14 cellular contexts compared by ENCODE assay signal in genomic region chr16:70729292-70729691, GRCh38. TPM values are rescaled to one million over a fixed set of nuclear protein-coding genes. Genes with fewer than 3 reads are reported as not detected.
DNase-seq lines count a peak whose midpoint lies in the region; ATAC-seq and TF ChIP-seq lines count a peak whose summit lies in the region.
"Had no signal": no experiment of that assay in that cellular context is flagged by ENCODE, and none has a peak within 500 bp of the region (broad histone marks: within the 10 kb centered on the region; RNA-seq: fewer than 3 reads in every experiment).

No MANE protein-coding gene starts in this region.

- H3K4me3 ChIP-seq in right cardiac atrium (ENCODE audit: low read length) (no peak overlapping the region), right atrium auricular region (no peak overlapping the region), IMR-90 (ENCODE audit: insufficient read depth, low read depth, low read length) (no peak overlapping the region), testis (no peak overlapping the region)
- H3K4me3 ChIP-seq: Peyer's patch had no signal

- H3K23ac ChIP-seq in IMR-90 (ENCODE audit: low read depth, low read length) = no peak overlapping the region

- peaks cover 4% of the 10 kb centered on the region for H3K4me1 ChIP-seq in right cardiac atrium (ENCODE audit: control insufficient read depth, insufficient read depth, low read length)
- H3K4me1 ChIP-seq in right atrium auricular region = peaks cover 0 to 52% of the 10 kb centered on the region in 2 donors
- peaks cover 13% of the 10 kb centered on the region for H3K4me1 ChIP-seq in IMR-90 (ENCODE audit: control insufficient read depth, insufficient read depth, low read length)
- H3K4me1 ChIP-seq in testis = peaks cover 18% of the 10 kb centered on the region

- TF ChIP-seq POLR2A in IMR-90 (IDR thresholded peaks at IDR 0.05; ENCODE audit: low read depth, low read length) (no peak), testis (IDR thresholded peaks at IDR 0.05) (no peak)

- H3K27ac ChIP-seq in right cardiac atrium (ENCODE audit: low read length) = no peak overlapping the region
- H3K27ac ChIP-seq in right atrium auricular region = no peak overlapping the region
- H3K27ac ChIP-seq in IMR-90 (ENCODE audit: insufficient read depth, low read length) = no peak overlapping the region
- no peak overlapping the region for H3K27ac ChIP-seq in testis
- H3K27ac ChIP-seq: Peyer's patch had no signal

- no peaks in the 10 kb centered on the region for H3K27me3 ChIP-seq in right cardiac atrium (ENCODE audit: control insufficient read depth, insufficient read depth)
- H3K27me3 ChIP-seq in right atrium auricular region = no peaks in the 10 kb centered on the region
- no peaks in the 10 kb centered on the region for H3K27me3 ChIP-seq in IMR-90 (ENCODE audit: control insufficient read depth, insufficient read depth, low read length)
- H3K27me3 ChIP-seq in testis = no peaks in the 10 kb centered on the region
- H3K27me3 ChIP-seq: Peyer's patch had no signal

- peaks cover 0 to 19% of the 10 kb centered on the region in 2 experiments; a peak in 3 of 4 replicates for H3K79me1 ChIP-seq in IMR-90 (ENCODE audit: low read depth in 1 of 2, low read length in 2 of 2)

- H4K5ac ChIP-seq in IMR-90 (ENCODE audit: low read depth, low read length) = no peak overlapping the region

- peak overlapping the region; percentile 18 for H2AFZ ChIP-seq in IMR-90 (replicated peaks; ENCODE audit: low read length, poor library complexity)

- H3K36me3 Mint-ChIP-seq in glutamatergic neuron (ENCODE audit: unreplicated experiment) (peaks cover 9% of the 10 kb centered on the region), progenitor cell of endocrine pancreas (ENCODE audit: insufficient read depth) (peaks cover 3% of the 10 kb centered on the region)

- H2BK5ac ChIP-seq in IMR-90 (ENCODE audit: low read depth, low read length, poor library complexity, severe bottlenecking) = no peak overlapping the region

- no peaks in the 10 kb centered on the region for H3K9me1 ChIP-seq in IMR-90 (ENCODE audit: insufficient read depth, low read length)

- TF ChIP-seq CTCF in right atrium auricular region (IDR thresholded peaks at IDR 0.05) = no peak
- TF ChIP-seq CTCF in IMR-90 (conservative IDR thresholded peaks at IDR 0.05; ENCODE audit: low read depth, low read length) = no peak
- no peak for TF ChIP-seq CTCF in glutamatergic neuron (IDR thresholded peaks at IDR 0.05; ENCODE audit: partially characterized antibody, unreplicated experiment)
- TF ChIP-seq CTCF in progenitor cell of endocrine pancreas (IDR thresholded peaks at IDR 0.05; ENCODE audit: unreplicated experiment) = no peak
- TF ChIP-seq CTCF in testis (IDR thresholded peaks at IDR 0.05) = no peak

- H3K9me3 Mint-ChIP-seq in glutamatergic neuron (ENCODE audit: unreplicated experiment) (peaks cover 8% of the 10 kb centered on the region), progenitor cell of endocrine pancreas (ENCODE audit: low read depth) (no peaks in the 10 kb centered on the region)
- H3K9me3 Mint-ChIP-seq: CD4-positive, alpha-beta memory T cell had no signal

- no peak overlapping the region for H2BK20ac ChIP-seq in IMR-90 (ENCODE audit: low read depth, low read length)

- no peak for ATAC-seq in right cardiac atrium
- ATAC-seq in IMR-90 (ENCODE audit: low read depth) = no peak
- ATAC-seq in GM18909 (IDR thresholded peaks at IDR 0.05; ENCODE audit: poor library complexity, unreplicated experiment) = no peak

- no peak overlapping the region for H3K56ac ChIP-seq in IMR-90 (ENCODE audit: extremely low read depth, insufficient read depth, low read length)

- no peak overlapping the region for H2BK15ac ChIP-seq in IMR-90 (ENCODE audit: low read depth, low read length)

- H3K4ac ChIP-seq in IMR-90 (ENCODE audit: low read depth, low read length) = no peak overlapping the region

- H3K18ac ChIP-seq in IMR-90 (ENCODE audit: low read depth, low read length) = no peak overlapping the region

- TF ChIP-seq RAD21 in IMR-90 (IDR thresholded peaks at IDR 0.05; ENCODE audit: low read length) = no peak

- H3K27me3 Mint-ChIP-seq in glutamatergic neuron (ENCODE audit: unreplicated experiment) (no peaks in the 10 kb centered on the region), progenitor cell of endocrine pancreas (no peaks in the 10 kb centered on the region)
- H3K27me3 Mint-ChIP-seq: CD4-positive, alpha-beta memory T cell had no signal

- H2AK9ac ChIP-seq in IMR-90 (replicated peaks; ENCODE audit: low read depth, low read length, poor library complexity) = no peak overlapping the region

- no peak overlapping the region for H2AK5ac ChIP-seq in IMR-90 (ENCODE audit: low read depth, low read length)

- no peak overlapping the region for H3K4me2 ChIP-seq in IMR-90 (ENCODE audit: low read depth, low read length)

- H3K14ac ChIP-seq in IMR-90 (replicated peaks; ENCODE audit: low read depth, low read length) = no peak overlapping the region

- intact Hi-C loops in right cardiac atrium (cut with DNase I) = no loop called here
- intact Hi-C loops in IMR-90 (cut with micrococcal nuclease) = no loop called here
- intact Hi-C loops in testis (cut with DNase I; ENCODE audit: low total_unique reads) = no loop called here

- H3K36me3 ChIP-seq in right atrium auricular region (peaks cover 4% of the 10 kb centered on the region), IMR-90 (ENCODE audit: control insufficient read depth, insufficient read depth, low read length) (peaks cover 12% of the 10 kb centered on the region; the same call in 1 of the 2 replicates), testis (ENCODE audit: low read depth, missing control alignments) (no peaks in the 10 kb centered on the region)

- POLR2A ChIA-PET in IMR-90 (lab: Charles Lee; ENCODE audit: unreplicated experiment) = no interaction called here

- no peak overlapping the region for H3K4me3 Mint-ChIP-seq in glutamatergic neuron (ENCODE audit: unreplicated experiment)
- no peak overlapping the region for H3K4me3 Mint-ChIP-seq in progenitor cell of endocrine pancreas (ENCODE audit: low read depth)

- no peaks in the 10 kb centered on the region for H4K20me1 ChIP-seq in IMR-90 (ENCODE audit: insufficient read depth, low read length)

- DNase-seq in right cardiac atrium (peak in 2 of 3 donors; percentile 28 to 41), right atrium auricular region (ENCODE audit: low spot score) (no peak), IMR-90 (no peak), glutamatergic neuron (no peak), progenitor cell of endocrine pancreas (ENCODE audit: low spot score, unreplicated experiment) (no peak), testis (no peak), SW 1271 (lab: John Stamatoyannopoulos, UW) (no peak)
- DNase-seq: CD4-positive, alpha-beta memory T cell; GOT3; Kasumi-1; NCI-H1417; NCI-H2081 treated with DMSO at 0.1 percent for 48 hours; Peyer's patch had no signal

- no peaks in the 10 kb centered on the region for H3K9me3 ChIP-seq in right cardiac atrium (ENCODE audit: control insufficient read depth, low read length)
- H3K9me3 ChIP-seq in right atrium auricular region = no peaks in the 10 kb centered on the region
- no peaks in the 10 kb centered on the region for H3K9me3 ChIP-seq in IMR-90 (ENCODE audit: control insufficient read depth, insufficient read depth, low read length)
- H3K9me3 ChIP-seq in testis = no peaks in the 10 kb centered on the region
- H3K9me3 ChIP-seq: Peyer's patch had no signal

- no peak overlapping the region for H2BK120ac ChIP-seq in IMR-90 (ENCODE audit: low read depth, low read length)

- no peak overlapping the region for H4K91ac ChIP-seq in IMR-90 (ENCODE audit: insufficient read depth, low read depth, low read length)

- 98% methylated on average over 8 of the region's 8 CpGs for WGBS in right cardiac atrium
- 100% methylated on average over 5 of the region's 8 CpGs; no CpG with 5 or more reads in 1 of the 2 experiments for WGBS in IMR-90 (ENCODE audit: extremely low coverage in 2 of 2, insufficient read length in 1 of 2), 2 experiments
- 94 to 95% methylated on average over 8 of the region's 8 CpGs for WGBS in testis, 2 donors

- H3K9ac ChIP-seq in IMR-90 (ENCODE audit: low read depth, low read length) = no peak overlapping the region

- no TSS peak for BruUV-seq in IMR-90 (replicated peaks; lab: Mats Ljungman, UMichigan)

- H4K8ac ChIP-seq in IMR-90 (ENCODE audit: low read depth in 2 of 2, low read length in 2 of 2) = no peak overlapping the region

- CTCF ChIA-PET in IMR-90 (lab: Yijun Ruan, JAX) = no interaction called here

- in situ Hi-C loops in IMR-90 (cut with MboI; ENCODE audit: low sequenced_read_pairs) = no loop called here

- H3K27ac Mint-ChIP-seq in glutamatergic neuron (ENCODE audit: unreplicated experiment) = peak overlapping the region; percentile 60
- peak overlapping the region; percentile 53 for H3K27ac Mint-ChIP-seq in progenitor cell of endocrine pancreas

- H3K4me1 Mint-ChIP-seq in glutamatergic neuron (ENCODE audit: low read depth, unreplicated experiment) (peaks cover 20% of the 10 kb centered on the region), progenitor cell of endocrine pancreas (ENCODE audit: low read depth) (peaks cover 10% of the 10 kb centered on the region)

- dilution Hi-C loops in IMR-90 (cut with HindIII; ENCODE audit: low sequenced_read_pairs, unreplicated experiment) = no loop called here

TF ChIP-seq in IMR-90, 13 proteins besides CTCF, POLR2A, EP300 and RAD21:
- TF ChIP-seq SMC3 (IDR thresholded peaks at IDR 0.05; ENCODE audit: low read depth, low read length) = no peak
- no peak for TF ChIP-seq MAZ (IDR thresholded peaks at IDR 0.05; ENCODE audit: borderline replicate concordance, low read depth, low read length)
- TF ChIP-seq RCOR1 (IDR thresholded peaks at IDR 0.05; ENCODE audit: insufficient replicate concordance, low read length) = no peak
- no peak for TF ChIP-seq MXI1 (IDR thresholded peaks at IDR 0.05; ENCODE audit: borderline replicate concordance, low read depth, low read length)
- no peak for TF ChIP-seq RFX5 (IDR thresholded peaks at IDR 0.05; ENCODE audit: low read depth, low read length)

RNA-seq across cellular contexts. Expression of gene MTSS2, which starts 43.4 kb away (rescaled TPM):
- total RNA-seq in right cardiac atrium = 10 to 100 TPM; 60.4 to 71.2 (median 67.7) TPM
- polyA plus RNA-seq in right cardiac atrium = 47.5 TPM
- 10 to 100 TPM; 35.3 to 44.7 TPM for total RNA-seq in right atrium auricular region
- 8.9 and 9.1 TPM in 2 replicates for total RNA-seq in IMR-90 (2012; rRNA removed)
- 86.2 and 108 TPM in 2 replicates for polyA plus RNA-seq in IMR-90 (2012; rRNA removed)
- 69.9 and 88.4 TPM in 2 replicates for polyA plus RNA-seq in IMR-90 (2012; cell fraction: cytosol; rRNA removed)
- polyA plus RNA-seq in IMR-90 (2012; cell fraction: nucleus; rRNA removed; ENCODE audit: low replicate concordance) = 148 and 251 TPM in 2 replicates
- 36.2 TPM for total RNA-seq in glutamatergic neuron (ENCODE audit: unreplicated experiment)
- total RNA-seq in progenitor cell of endocrine pancreas = 55.0 and 57.1 TPM in 2 replicates
- 10 to 100 TPM; 25.6 to 28.7 TPM for total RNA-seq in testis
- polyA plus RNA-seq in testis (ENCODE audit: insufficient read depth, low read depth, low replicate concordance) = 24.6 TPM
- polyA plus RNA-seq: CD4-positive, alpha-beta memory T cell had no signal

Comparison
In these comparisons a context has a peak if more than half of its experiments do, and no peak if none do; other contexts are left out.
1. DNase-seq: peak in right cardiac atrium (2 of 3); none in right atrium auricular region (single experiment), IMR-90 (single experiment), glutamatergic neuron (single experiment), progenitor cell of endocrine pancreas (single experiment), testis (single experiment) and SW 1271 (0 of 2).